In genomic region chr4:7918981-7919380, GRCh38 we compare ENCODE assay signal across 28 cellular contexts. TPM values are rescaled to one million over a fixed set of nuclear protein-coding genes. Genes with fewer than 3 reads are reported as not detected.
DNase-seq lines count a peak whose midpoint lies in the region; ATAC-seq and TF ChIP-seq lines count a peak whose summit lies in the region.
"Had no signal": no experiment of that assay in that cellular context is flagged by ENCODE, and none has a peak within 500 bp of the region (broad histone marks: within the 10 kb centered on the region; RNA-seq: fewer than 3 reads in every experiment).

No MANE protein-coding gene starts in this region.

- H2AFZ ChIP-seq in mesenchymal stem cell (ENCODE audit: low read depth, low read length), result no peak overlapping the region

- no peak overlapping the region for H4K8ac ChIP-seq in mesenchymal stem cell (ENCODE audit: low read length)

- ATAC-seq in Panc1 (peak; percentile 35; the same call in 1 of the 2 replicates), GM19463 (IDR thresholded peaks at IDR 0.05; ENCODE audit: unreplicated experiment) (no peak)
- ATAC-seq: activated naive CD8-positive, alpha-beta T cell treated with anti-CD3 and anti-CD28 coated beads, Interleukin-2, amount 50 U/mL, for 24 hours; effector memory CD8-positive, alpha-beta T cell; natural killer cell treated with Interleukin-12 subunit alpha and Interleukin-12 subunit beta and Interleukin-15 and Interleukin-18, amount 100 ng/mL, for 72 hours; PC-3 had no signal

- TF ChIP-seq CTCF in Panc1 (IDR thresholded peaks at IDR 0.05) (no peak), coronary artery (IDR thresholded peaks at IDR 0.05) (no peak), vagina (IDR thresholded peaks at IDR 0.05) (no peak)

- POLR2A ChIA-PET in Panc1 (lab: Charles Lee), result interaction anchor here (0.6 kb wide), 1 partner anchor 15 kb away, joined by 6 read pairs; no protein-coding TSS in a partner anchor

- H2BK12ac ChIP-seq in mesenchymal stem cell (ENCODE audit: low read length in 2 of 2), result peak overlapping the region in 1 of 2 experiments; percentile 42

- H3K4me1 ChIP-seq in Panc1 (ENCODE audit: control insufficient read depth, insufficient read depth, low read length) (peaks cover 74% of the 10 kb centered on the region), mesenchymal stem cell (ENCODE audit: control insufficient read depth, insufficient read depth, low read depth, low read length) (peaks cover 9% of the 10 kb centered on the region), rectal smooth muscle tissue (ENCODE audit: control insufficient read depth, insufficient read depth, low read length) (peaks cover 12% of the 10 kb centered on the region), vagina (peaks cover 14% of the 10 kb centered on the region)

- H3K14ac ChIP-seq in mesenchymal stem cell (ENCODE audit: low read length in 2 of 2), result no peak overlapping the region

- TF ChIP-seq POLR2A in vagina (IDR thresholded peaks at IDR 0.05), result no peak

- H3K79me1 ChIP-seq in mesenchymal stem cell (replicated peaks; ENCODE audit: low read length, poor library complexity, severe bottlenecking), result peaks cover 5% of the 10 kb centered on the region

- no peak for DNase-seq in Panc1 (ENCODE audit: low read depth, low spot score)
- peak; percentile 33 for DNase-seq in coronary artery (ENCODE audit: low spot score)
- DNase-seq in mesenchymal stem cell, result no peak
- DNase-seq in NCI-H2196 (lab: John Stamatoyannopoulos, UW; ENCODE audit: unreplicated experiment), result no peak
- no peak for DNase-seq in vagina (ENCODE audit: extremely low spot score in 2 of 2)
- DNase-seq in NCI-H526 treated with DMSO at 0.1 percent for 48 hours (lab: John Stamatoyannopoulos, UW), result no peak
- DNase-seq: activated CD4-positive, alpha-beta T cell treated with anti-CD3 and anti-CD28 coated beads, Interleukin-2, amount 10 ng/mL, durations not matched to agents 24 days and 14 days; activated gamma-delta T cell treated with Interleukin-2 at 50 U/mL for 16 hours; activated naive CD8-positive, alpha-beta T cell treated with anti-CD3 and anti-CD28 coated beads, Interleukin-2, amount 50 U/mL, for 24 hours; activated T-cell treated with anti-CD3 and anti-CD28 coated beads, Interleukin-2, amount 50 U/mL, for 1 hour; Calu3; colonic mucosa; DND-41; effector memory CD8-positive, alpha-beta T cell; hippocampal formation; IMR-90; NCI-H510A; PC-3; Right ventricle myocardium superior; stimulated activated CD4-positive, alpha-beta T cell treated with anti-CD3 and anti-CD28 coated beads, Interleukin-15, amount 100 ng/mL, for 24 hours; stimulated activated naive CD4-positive, alpha-beta T cell treated with Interleukin-2 at 50 U/mL for 16 hours; T-helper 9 cell; WERI-Rb-1 had no signal

- H2BK5ac ChIP-seq in mesenchymal stem cell (ENCODE audit: low read depth, low read length, poor library complexity, severe bottlenecking), result no peak overlapping the region

- WGBS in mesenchymal stem cell, result 95% methylated on average over 9 of the region's 12 CpGs

- H3K4me2 ChIP-seq in mesenchymal stem cell (ENCODE audit: low read length, poor library complexity, severe bottlenecking), result no peak overlapping the region

- H3K4me3 ChIP-seq in Panc1 (ENCODE audit: low read depth in 2 of 2, low read length in 2 of 2) (peak overlapping the region; percentile 16 to 37), coronary artery (no peak overlapping the region), mesenchymal stem cell (ENCODE audit: insufficient read depth in 1 of 2, low read depth in 1 of 2, low read length in 2 of 2) (no peak overlapping the region), rectal smooth muscle tissue (ENCODE audit: low read length) (no peak overlapping the region), vagina (no peak overlapping the region)
- H3K4me3 ChIP-seq: colonic mucosa, thoracic aorta had no signal

- no peaks in the 10 kb centered on the region; the same call in 1 of the 2 replicates for H3K36me3 ChIP-seq in Panc1 (ENCODE audit: control insufficient read depth, insufficient read depth, low read length)
- peaks cover 10% of the 10 kb centered on the region in 2 experiments for H3K36me3 ChIP-seq in mesenchymal stem cell (ENCODE audit: control insufficient read depth in 1 of 2, insufficient read depth in 2 of 2, low read depth in 1 of 2, low read length in 2 of 2)
- H3K36me3 ChIP-seq in rectal smooth muscle tissue (ENCODE audit: control insufficient read depth, insufficient read depth, low read length), result no peaks in the 10 kb centered on the region
- no peaks in the 10 kb centered on the region for H3K36me3 ChIP-seq in vagina
- H3K36me3 ChIP-seq: colonic mucosa, thoracic aorta, WERI-Rb-1 had no signal

- no peak overlapping the region for H2BK15ac ChIP-seq in mesenchymal stem cell (ENCODE audit: low read depth, poor library complexity, severe bottlenecking)

- no TSS peak for BruUV-seq in Panc1 (replicated peaks; lab: Mats Ljungman, UMichigan)

- no peak overlapping the region for H2BK120ac ChIP-seq in mesenchymal stem cell (ENCODE audit: low read depth, low read length)

- no peak overlapping the region for H3K4ac ChIP-seq in mesenchymal stem cell (ENCODE audit: low read depth in 1 of 2, low read length in 2 of 2)

- no peaks in the 10 kb centered on the region for H3K27me3 ChIP-seq in Panc1 (ENCODE audit: control insufficient read depth, insufficient read depth, low read length)
- H3K27me3 ChIP-seq in mesenchymal stem cell (ENCODE audit: control insufficient read depth in 1 of 2, insufficient read depth in 1 of 2, low read length in 2 of 2), result no peaks in the 10 kb centered on the region
- H3K27me3 ChIP-seq in rectal smooth muscle tissue (ENCODE audit: control insufficient read depth, insufficient read depth, low read length), result no peaks in the 10 kb centered on the region
- no peaks in the 10 kb centered on the region for H3K27me3 ChIP-seq in vagina
- H3K27me3 ChIP-seq: colonic mucosa had no signal

- H3K9ac ChIP-seq in mesenchymal stem cell (ENCODE audit: low read length) (peak overlapping the region; percentile 12), rectal smooth muscle tissue (ENCODE audit: low read length) (no peak overlapping the region)

- intact Hi-C loops in Panc1 (cut with micrococcal nuclease; ENCODE audit: unreplicated experiment), result no loop called here
- intact Hi-C loops in vagina (cut with DNase I), result no loop called here

- CTCF ChIA-PET in Panc1 (lab: Charles Lee), result no interaction called here

- no peak overlapping the region for H4K91ac ChIP-seq in mesenchymal stem cell (ENCODE audit: low read length)

- H3K27ac ChIP-seq in Panc1 (ENCODE audit: low read length), result peak overlapping the region; percentile 85
- no peak overlapping the region for H3K27ac ChIP-seq in coronary artery
- no peak overlapping the region for H3K27ac ChIP-seq in mesenchymal stem cell (ENCODE audit: low read length, poor library complexity, severe bottlenecking)
- peak overlapping the region; percentile 12 for H3K27ac ChIP-seq in rectal smooth muscle tissue (ENCODE audit: low read depth, low read length)
- no peak overlapping the region for H3K27ac ChIP-seq in vagina
- H3K27ac ChIP-seq: C4-2B, colonic mucosa, thoracic aorta, WERI-Rb-1 had no signal

- in situ Hi-C loops in Panc1 (cut with HindIII; ENCODE audit: low pct_unique_long_range_greater_than_20kb, low sequenced_read_pairs), result no loop called here

- no peak overlapping the region for H3K18ac ChIP-seq in mesenchymal stem cell (ENCODE audit: low read depth in 1 of 2, low read length in 2 of 2)

- H2AK5ac ChIP-seq in mesenchymal stem cell (ENCODE audit: low read length, severe bottlenecking), result no peak overlapping the region

- H3K23ac ChIP-seq in mesenchymal stem cell (ENCODE audit: low read length in 2 of 2), result no peak overlapping the region

- no peaks in the 10 kb centered on the region for H3K9me3 ChIP-seq in Panc1 (ENCODE audit: control insufficient read depth, insufficient read depth, low read depth, low read length)
- H3K9me3 ChIP-seq in mesenchymal stem cell (ENCODE audit: control insufficient read depth, low read length), result no peaks in the 10 kb centered on the region
- H3K9me3 ChIP-seq in vagina, result no peaks in the 10 kb centered on the region
- H3K9me3 ChIP-seq: colonic mucosa, thoracic aorta had no signal

RNA-seq across cellular contexts. Expression of gene AFAP1, which starts 20.7 kb away (rescaled TPM):
- 94.7 TPM for total RNA-seq in Panc1 (2021; ENCODE audit: unreplicated experiment)
- polyA plus RNA-seq in Panc1 (2012; ENCODE audit: insufficient read length), result 90.7 TPM
- 19.0 TPM for polyA plus RNA-seq in mesenchymal stem cell (2013, experiment 1 of 2)
- polyA plus RNA-seq in mesenchymal stem cell (2013, experiment 2 of 2), result 19.1 TPM
- total RNA-seq in vagina, result 20.4 TPM

Comparison
In these comparisons a context has a peak if more than half of its experiments do, and no peak if none do; other contexts are left out.
1. H3K27ac ChIP-seq: peak in Panc1 (single experiment) and rectal smooth muscle tissue (single experiment); none in coronary artery (0 of 2), mesenchymal stem cell (single experiment) and vagina (single experiment).
2. H3K4me3 ChIP-seq: peak in Panc1 (2 of 2); none in coronary artery (single experiment), mesenchymal stem cell (0 of 2), rectal smooth muscle tissue (single experiment) and vagina (0 of 2).